Comparison of ENCODE assay signal across 17 cellular contexts in the genomic region with DNA sequence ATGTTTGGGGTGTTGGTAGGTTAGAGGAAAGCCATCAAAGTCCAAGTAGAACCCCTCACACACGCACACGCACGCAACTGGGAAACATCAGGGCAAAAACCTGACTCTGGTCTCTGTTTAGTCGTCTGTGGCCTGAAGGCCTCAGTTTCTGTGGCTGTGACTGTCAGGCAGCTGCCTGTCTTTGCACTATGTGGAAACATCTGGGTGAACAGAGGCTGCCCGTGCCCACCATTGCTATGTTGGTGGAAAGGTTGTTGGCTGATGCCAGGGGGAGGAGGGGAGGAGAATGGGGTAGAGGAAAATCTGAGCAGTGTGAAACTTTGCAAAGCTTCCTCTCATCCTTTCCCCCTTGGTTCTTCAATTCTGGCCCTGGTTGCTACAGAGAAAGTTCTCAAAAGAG. TPM values are rescaled to one million over a fixed set of nuclear protein-coding genes. Genes with fewer than 3 reads are reported as not detected.
A peak's percentile ranks its signal among the peaks of the same experiment; 100 is the strongest.
DNase-seq lines count a peak whose midpoint lies in the region; ATAC-seq, FAIRE-seq and TF ChIP-seq lines count a peak whose summit lies in the region.
"Had no signal": no experiment of that assay in that cellular context is flagged by ENCODE, and none has a peak within 500 bp of the region (broad histone marks: within the 10 kb centered on the region; RNA-seq: fewer than 3 reads in every experiment).

No MANE protein-coding gene starts in this region.

- H3K4me2 ChIP-seq in skeletal muscle satellite cell (ENCODE audit: low read length) (peak overlapping the region; percentile 100), SK-N-SH (no peak overlapping the region)

- 49% methylated on average over 5 of the region's 5 CpGs for WGBS in SK-N-SH (ENCODE audit: low lambda C conversion rate)

- H3K4me1 ChIP-seq in HEK293 (ENCODE audit: control insufficient read depth, insufficient read depth, low read length) = peaks cover 44% of the 10 kb centered on the region
- H3K4me1 ChIP-seq in Panc1 (ENCODE audit: control insufficient read depth, insufficient read depth, low read length) = peaks cover 19% of the 10 kb centered on the region
- peaks cover 24 to 32% of the 10 kb centered on the region in 2 donors for H3K4me1 ChIP-seq in kidney (ENCODE audit: control insufficient read depth in 1 of 2, insufficient read depth in 1 of 2, low read depth in 1 of 2, low read length in 2 of 2)
- peaks cover 71% of the 10 kb centered on the region for H3K4me1 ChIP-seq in skeletal muscle satellite cell (ENCODE audit: control insufficient read depth, insufficient read depth, low read length)
- peaks cover 0 to 4% of the 10 kb centered on the region in 2 experiments; a peak in 2 of 4 replicates for H3K4me1 ChIP-seq in SK-N-SH (ENCODE audit: control insufficient read depth in 1 of 2, insufficient read depth in 2 of 2, low read depth in 1 of 2, low read length in 1 of 2)

- H3K79me2 ChIP-seq in SK-N-SH (ENCODE audit: insufficient read depth) = no peaks in the 10 kb centered on the region

- POLR2A ChIA-PET in HEK293 (lab: Yijun Ruan, JAX) = no interaction called here
- POLR2A ChIA-PET in Panc1 (lab: Charles Lee) = interaction anchor here (1.2 kb wide), 1 partner anchor 235 kb away, joined by 7 read pairs; no protein-coding TSS in a partner anchor
- POLR2A ChIA-PET in SK-N-SH (lab: Yijun Ruan, JAX) = no interaction called here

- H3K4me3 ChIP-seq in HEK293 (ENCODE audit: low read depth, low read length) (no peak overlapping the region), Panc1 (ENCODE audit: low read depth in 2 of 2, low read length in 2 of 2) (peak overlapping the region; percentile 66 to 67), kidney (ENCODE audit: low read length in 2 of 2) (peak overlapping the region in 1 of 2 donors; percentile 86), skeletal muscle satellite cell (ENCODE audit: low read length) (peak overlapping the region; percentile 93), SK-N-SH (ENCODE audit: low read depth in 2 of 2, low read length in 1 of 2) (no peak overlapping the region)

- peaks cover 5% of the 10 kb centered on the region for H3F3A ChIP-seq in SK-N-SH (replicated peaks; ENCODE audit: insufficient read depth)

- BruUV-seq in Panc1 (replicated peaks; lab: Mats Ljungman, UMichigan) = no TSS peak

- no peak for TF ChIP-seq RAD21 in SK-N-SH (IDR thresholded peaks at IDR 0.05; ENCODE audit: low read length)

- H3K27me3 ChIP-seq in Panc1 (ENCODE audit: control insufficient read depth, insufficient read depth, low read length) (no peaks in the 10 kb centered on the region), skeletal muscle satellite cell (ENCODE audit: control insufficient read depth, insufficient read depth, low read length) (no peaks in the 10 kb centered on the region), SK-N-SH (ENCODE audit: insufficient read depth) (peaks cover 89% of the 10 kb centered on the region)
- H3K27me3 ChIP-seq: BE2C had no signal

- H3K27ac ChIP-seq in HEK293 (ENCODE audit: extremely low read depth, low read depth, low read length) (no peak overlapping the region; the same call in 1 of the 2 replicates), Panc1 (ENCODE audit: low read length) (peak overlapping the region; percentile 99), kidney (ENCODE audit: low read depth in 2 of 2, low read length in 2 of 2) (peak overlapping the region; percentile 68 to 71), SK-N-SH (ENCODE audit: low read depth in 2 of 2, low read length in 1 of 2) (no peak overlapping the region)

- H2AFZ ChIP-seq in SK-N-SH (ENCODE audit: low read depth) = no peak overlapping the region

- no peaks in the 10 kb centered on the region for H3K9me2 ChIP-seq in SK-N-SH

- intact Hi-C loops in Panc1 (cut with micrococcal nuclease; ENCODE audit: unreplicated experiment) = loop anchor here (10.0 kb wide), 1 partner anchor 608 kb away; a partner anchor contains a TSS
- intact Hi-C loops in kidney (cut with DNase I) = no loop called here

- in situ Hi-C loops in Panc1 (cut with HindIII; ENCODE audit: low pct_unique_long_range_greater_than_20kb, low sequenced_read_pairs) = no loop called here

- H4K20me1 ChIP-seq in SK-N-SH (ENCODE audit: insufficient read depth) = no peaks in the 10 kb centered on the region

- no peaks in the 10 kb centered on the region for H3K36me3 ChIP-seq in HEK293 (ENCODE audit: control insufficient read depth in 2 of 2, insufficient read depth in 1 of 2, low read length in 2 of 2)
- H3K36me3 ChIP-seq in Panc1 (ENCODE audit: control insufficient read depth, insufficient read depth, low read length) = no peaks in the 10 kb centered on the region; the same call in 1 of the 2 replicates
- no peaks in the 10 kb centered on the region for H3K36me3 ChIP-seq in kidney (ENCODE audit: control insufficient read depth in 1 of 2, insufficient read depth in 2 of 2, low read length in 2 of 2)
- no peaks in the 10 kb centered on the region for H3K36me3 ChIP-seq in skeletal muscle satellite cell (ENCODE audit: insufficient read depth, low read length)
- no peaks in the 10 kb centered on the region for H3K36me3 ChIP-seq in SK-N-SH (replicated peaks in 1 of 2; ENCODE audit: control insufficient read depth in 1 of 2, insufficient read depth in 2 of 2, low read length in 1 of 2)
- H3K36me3 ChIP-seq: BE2C had no signal

- CTCF ChIA-PET in HEK293 (lab: Yijun Ruan, JAX) = interaction anchor here (0.6 to 3.0 kb wide), 8 partner anchors 8 to 246 kb away, joined by 3 to 25 read pairs (median 6); a partner anchor contains a TSS
- CTCF ChIA-PET in Panc1 (lab: Charles Lee) = interaction anchor here (0.5 to 1.2 kb wide), 4 partner anchors 12 to 247 kb away, joined by 3 to 9 read pairs (median 4); no protein-coding TSS in a partner anchor
- CTCF ChIA-PET in SK-N-SH (lab: Yijun Ruan, JAX) = interaction anchor here (0.9 to 12.8 kb wide), 16 partner anchors 8 to 407 kb away, joined by 3 to 194 read pairs (median 8); a partner anchor contains a TSS

- TF ChIP-seq CTCF in HEK293 (tag by site-specific recombination; IDR thresholded peaks at IDR 0.05) = no peak
- no peak for TF ChIP-seq CTCF in Panc1 (IDR thresholded peaks at IDR 0.05)
- no peak for TF ChIP-seq CTCF in kidney (IDR thresholded peaks at IDR 0.05; ENCODE audit: borderline replicate concordance, extremely low read depth, insufficient read depth)
- TF ChIP-seq CTCF in SK-N-SH (IDR thresholded peaks at IDR 0.05) = no peak

- DNase-seq in Panc1 (ENCODE audit: low read depth, low spot score) (no peak), kidney (no peak), cerebellar cortex (ENCODE audit: low spot score) (no peak), SK-N-SH (no peak), T-helper 2 cell (no peak)
- DNase-seq: ACHN; BE2C; CD8-positive, alpha-beta memory T cell; NCI-H1105 treated with DMSO at 0.1 percent for 48 hours; NCI-H1930; NCI-H2171 treated with DMSO at 0.1 percent for 48 hours; NCI-H774 had no signal

- H3K9ac ChIP-seq in kidney (ENCODE audit: low read length in 2 of 2) = peak overlapping the region in 1 of 2 donors; percentile 75
- H3K9ac ChIP-seq in skeletal muscle satellite cell (ENCODE audit: low read depth, low read length) = peak overlapping the region; percentile 99
- no peak overlapping the region for H3K9ac ChIP-seq in SK-N-SH

- H3K9me3 ChIP-seq in HEK293 (ENCODE audit: control insufficient read depth, insufficient read depth, low read depth, low read length) (no peaks in the 10 kb centered on the region), Panc1 (ENCODE audit: control insufficient read depth, insufficient read depth, low read depth, low read length) (no peaks in the 10 kb centered on the region), kidney (ENCODE audit: control insufficient read depth in 1 of 2, low read length in 2 of 2) (no peaks in the 10 kb centered on the region), skeletal muscle satellite cell (replicated peaks; ENCODE audit: low read length) (no peaks in the 10 kb centered on the region), SK-N-SH (no peaks in the 10 kb centered on the region)
- H3K9me3 ChIP-seq: BE2C had no signal

- TF ChIP-seq EP300 in SK-N-SH (IDR thresholded peaks at IDR 0.05; ENCODE audit: borderline replicate concordance in 1 of 2, low read depth in 1 of 2, low read length in 1 of 2) = no peak

- FAIRE-seq in kidney (lab: Jason Lieb, UNC) = no peak
- FAIRE-seq: H54 had no signal

- ATAC-seq in Panc1 (no peak), GM21737 (IDR thresholded peaks at IDR 0.05; ENCODE audit: unreplicated experiment) (no peak)

RNA-seq across cellular contexts. Expression of a gene that starts 7.4 kb away (rescaled TPM):
- 154 TPM for total RNA-seq in Panc1 (2021; ENCODE audit: unreplicated experiment)
- 178 TPM for polyA plus RNA-seq in Panc1 (2012; ENCODE audit: insufficient read length)
- total RNA-seq in kidney = 50.7 TPM
- polyA plus RNA-seq in kidney (ENCODE audit: insufficient read depth, low read depth, low replicate concordance) = 49.7 TPM
- total RNA-seq in skeletal muscle satellite cell (2012; rRNA removed) = 1.8 and 3.7 TPM in 2 replicates
- 0.03 and 0.08 TPM in 2 replicates for polyA plus RNA-seq in SK-N-SH (2012; rRNA removed)
- 0.04 TPM in 2 replicates for polyA plus RNA-seq in SK-N-SH (2012; cell fraction: cytosol; rRNA removed)
- polyA plus RNA-seq in SK-N-SH (2012; cell fraction: nucleus; rRNA removed) = not detected in 2 replicates
- total RNA-seq: CD8-positive, alpha-beta memory T cell had no signal
- polyA plus RNA-seq: CD8-positive, alpha-beta memory T cell had no signal

RNA-seq across cellular contexts. Expression of a gene that starts 7.6 kb away (rescaled TPM):
- total RNA-seq in Panc1 (2021; ENCODE audit: unreplicated experiment) (37.2 TPM), kidney (16.5 TPM)
- 41.2 TPM for polyA plus RNA-seq in Panc1 (2012; ENCODE audit: insufficient read length)
- polyA plus RNA-seq in kidney (ENCODE audit: insufficient read depth, low read depth, low replicate concordance) (11.7 TPM), SK-N-SH (2012; rRNA removed) (1.2 and 1.9 TPM in 2 replicates)
- 4.1 and 7.6 TPM in 2 replicates for total RNA-seq in skeletal muscle satellite cell (2012; rRNA removed)
- 1.8 and 2.4 TPM in 2 replicates for polyA plus RNA-seq in SK-N-SH (2012; cell fraction: cytosol; rRNA removed)
- polyA plus RNA-seq in SK-N-SH (2012; cell fraction: nucleus; rRNA removed) = 1.0 and 1.1 TPM in 2 replicates
- total RNA-seq: CD8-positive, alpha-beta memory T cell had no signal
- polyA plus RNA-seq: CD8-positive, alpha-beta memory T cell had no signal

RNA-seq across cellular contexts. Expression of a gene that starts 16.4 kb away (rescaled TPM):
- total RNA-seq in Panc1 (2021; ENCODE audit: unreplicated experiment) (15.3 TPM), kidney (9.0 TPM)
- 9.5 TPM for polyA plus RNA-seq in Panc1 (2012; ENCODE audit: insufficient read length)
- polyA plus RNA-seq in kidney (ENCODE audit: insufficient read depth, low read depth, low replicate concordance) (2.1 TPM), SK-N-SH (2012; rRNA removed) (1.7 and 1.8 TPM in 2 replicates)
- total RNA-seq in skeletal muscle satellite cell (2012; rRNA removed) = 3.1 and 4.8 TPM in 2 replicates
- polyA plus RNA-seq in SK-N-SH (2012; cell fraction: cytosol; rRNA removed) = 1.8 and 2.0 TPM in 2 replicates
- polyA plus RNA-seq in SK-N-SH (2012; cell fraction: nucleus; rRNA removed) = 0.53 and 0.75 TPM in 2 replicates
- total RNA-seq: CD8-positive, alpha-beta memory T cell had no signal
- polyA plus RNA-seq: CD8-positive, alpha-beta memory T cell had no signal

RNA-seq across cellular contexts. Expression of a gene that starts 17.6 kb away (rescaled TPM):
- total RNA-seq in Panc1 (2021; ENCODE audit: unreplicated experiment) (31.7 TPM), kidney (0.76 TPM)
- polyA plus RNA-seq in Panc1 (2012; ENCODE audit: insufficient read length) = 25.6 TPM
- polyA plus RNA-seq in kidney (ENCODE audit: insufficient read depth, low read depth, low replicate concordance) (0.52 TPM), SK-N-SH (2012; rRNA removed) (not detected in 2 replicates)
- 0.22 and 0.25 TPM in 2 replicates for total RNA-seq in skeletal muscle satellite cell (2012; rRNA removed)
- polyA plus RNA-seq in SK-N-SH (2012; cell fraction: cytosol; rRNA removed) = 0.01 TPM in 2 replicates
- not detected in 2 replicates for polyA plus RNA-seq in SK-N-SH (2012; cell fraction: nucleus; rRNA removed)
- total RNA-seq: CD8-positive, alpha-beta memory T cell; RPMI7951 had no signal
- polyA plus RNA-seq: CD8-positive, alpha-beta memory T cell had no signal

RNA-seq across cellular contexts. Expression of a gene that starts 19.5 kb away (rescaled TPM):
- 17.0 TPM for total RNA-seq in Panc1 (2021; ENCODE audit: unreplicated experiment)
- polyA plus RNA-seq in Panc1 (2012; ENCODE audit: insufficient read length) = 19.6 TPM
- 1.4 TPM for total RNA-seq in kidney
- 0.75 TPM for polyA plus RNA-seq in kidney (ENCODE audit: insufficient read depth, low read depth, low replicate concordance)
- total RNA-seq in skeletal muscle satellite cell (2012; rRNA removed) = under 0.01 and 0.22 TPM in 2 replicates
- polyA plus RNA-seq in SK-N-SH (2012; rRNA removed) = not detected in 2 replicates
- polyA plus RNA-seq in SK-N-SH (2012; cell fraction: cytosol; rRNA removed) = not detected in 2 replicates
- not detected in 2 replicates for polyA plus RNA-seq in SK-N-SH (2012; cell fraction: nucleus; rRNA removed)
- total RNA-seq: CD8-positive, alpha-beta memory T cell had no signal
- polyA plus RNA-seq: CD8-positive, alpha-beta memory T cell had no signal

Comparison
In these comparisons a context has a peak if more than half of its experiments do, and no peak if none do; other contexts are left out.
1. H3K27ac ChIP-seq: peak in Panc1 (single experiment) and kidney (2 of 2); none in HEK293 (single experiment) and SK-N-SH (0 of 2).
2. H3K4me3 ChIP-seq: peak in Panc1 (2 of 2) and skeletal muscle satellite cell (single experiment); none in HEK293 (single experiment) and SK-N-SH (0 of 2).